In the genomic region with DNA sequence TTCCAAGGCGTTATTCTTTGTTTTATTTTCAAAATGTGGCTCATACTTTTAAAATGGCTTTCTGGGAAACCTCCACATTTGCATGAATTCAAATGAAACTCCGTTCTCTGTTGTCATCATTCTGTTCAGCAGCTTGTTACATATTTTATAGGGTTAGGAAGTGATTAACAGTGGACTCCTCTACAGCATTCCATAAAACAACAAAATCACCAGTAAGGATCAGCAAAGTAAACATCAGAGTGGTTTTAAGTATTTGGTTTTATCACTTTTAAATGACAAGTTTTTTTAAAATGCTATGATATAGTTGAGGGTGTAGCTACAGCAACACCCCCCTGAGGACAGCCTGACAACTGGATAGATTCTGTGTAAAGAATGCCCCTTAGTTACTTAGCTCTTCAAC, we compare ENCODE assay signal across 22 cellular contexts.
DNase-seq lines count a peak whose midpoint lies in the region; ATAC-seq and TF ChIP-seq lines count a peak whose summit lies in the region.
"Had no signal": no experiment of that assay in that cellular context is flagged by ENCODE, and none has a peak within 500 bp of the region (broad histone marks: within the 10 kb centered on the region; RNA-seq: fewer than 3 reads in every experiment).

No MANE protein-coding gene starts in this region.

- H3K4me3 ChIP-seq in PC-3 (ENCODE audit: low read length) (no peak overlapping the region), thyroid gland (replicated peaks in 1 of 3) (no peak overlapping the region)
- H3K4me3 ChIP-seq: BLaER1, GM12878, GM23248 had no signal

- DNase-seq in EH (ENCODE audit: low read depth) (peak; percentile 42), LHCN-M2 (ENCODE audit: low read depth) (peak; percentile 17), PC-3 (peak; percentile 37), left kidney (ENCODE audit: low read depth, low spot score) (peak; percentile 36), epidermal melanocyte (ENCODE audit: insufficient read length, low spot score) (no peak), thyroid gland (no peak), iPS-NIHi7 (ENCODE audit: extremely low spot score) (no peak)
- DNase-seq: Caco-2; CD4-positive, CD25-positive, alpha-beta regulatory T cell; CD8-positive, alpha-beta T cell; DMS 273 treated with DMSO at 0.1 percent for 48 hours; DMS53; GDM1; GM23248; H7; HCEC 1CT; HFFc6 had no signal

- H3K36me3 ChIP-seq in PC-3 (ENCODE audit: low read depth, low read length): no peaks in the 10 kb centered on the region
- H3K36me3 ChIP-seq in thyroid gland: no peaks in the 10 kb centered on the region
- H3K36me3 ChIP-seq: BLaER1 had no signal

- H3K9ac ChIP-seq in PC-3 (ENCODE audit: low read length): no peak overlapping the region
- H3K9ac ChIP-seq: BLaER1, GM23248 had no signal

- H3K79me2 ChIP-seq in PC-3 (ENCODE audit: low read length): no peaks in the 10 kb centered on the region

- 90 to 94% methylated on average over 2 of the region's 2 CpGs for WGBS in thyroid gland, 2 donors

- TF ChIP-seq POLR2A in thyroid gland (IDR thresholded peaks at IDR 0.05): no peak

- TF ChIP-seq CTCF in PC-3 (conservative IDR thresholded peaks at IDR 0.05; ENCODE audit: low read depth, low read length) (no peak), thyroid gland (IDR thresholded peaks at IDR 0.05) (no peak)

- intact Hi-C loops in PC-3 (cut with micrococcal nuclease): no loop called here
- intact Hi-C loops in thyroid gland (cut with DNase I): no loop called here

- H3K27me3 ChIP-seq in PC-3 (ENCODE audit: low read length): no peaks in the 10 kb centered on the region
- no peaks in the 10 kb centered on the region for H3K27me3 ChIP-seq in thyroid gland
- H3K27me3 ChIP-seq: BLaER1 had no signal

- POLR2A ChIA-PET in PC-3 (lab: Charles Lee; ENCODE audit: unreplicated experiment): interaction anchor here (0.5 to 0.6 kb wide), 2 partner anchors 88 to 226 kb away, joined by 5 to 10 read pairs; no protein-coding TSS in a partner anchor

- H2AFZ ChIP-seq in PC-3 (ENCODE audit: low read length): no peak overlapping the region
- H2AFZ ChIP-seq: GM23248 had no signal

- CTCF ChIA-PET in PC-3 (lab: Charles Lee): interaction anchor here (0.6 kb wide), 1 partner anchor 127 kb away, joined by 3 read pairs; no protein-coding TSS in a partner anchor

- H3K4me1 ChIP-seq in PC-3 (ENCODE audit: insufficient read depth, low read length) (peaks cover 7% of the 10 kb centered on the region), thyroid gland (peaks cover 5 to 10% of the 10 kb centered on the region in 2 donors)
- H3K4me1 ChIP-seq: BLaER1 had no signal

- H4K20me1 ChIP-seq in PC-3 (ENCODE audit: low read length): no peaks in the 10 kb centered on the region
- H4K20me1 ChIP-seq: BLaER1 had no signal

- no peaks in the 10 kb centered on the region for H3K9me2 ChIP-seq in PC-3 (replicated peaks; ENCODE audit: low read length)

- BruUV-seq in PC-3 (replicated peaks; lab: Mats Ljungman, UMichigan): no TSS peak

- no peaks in the 10 kb centered on the region for H3K9me3 ChIP-seq in PC-3 (ENCODE audit: low read length)
- H3K9me3 ChIP-seq in thyroid gland: no peaks in the 10 kb centered on the region
- H3K9me3 ChIP-seq: BLaER1, Caco-2 had no signal

- peak overlapping the region; percentile 3; the same call in 1 of the 2 replicates for H3K4me2 ChIP-seq in PC-3 (ENCODE audit: low read length)
- H3K4me2 ChIP-seq: BLaER1 had no signal

- H3K27ac ChIP-seq in PC-3 (ENCODE audit: low read length): no peak overlapping the region
- no peak overlapping the region for H3K27ac ChIP-seq in thyroid gland
- H3K27ac ChIP-seq: 22Rv1, BLaER1, C4-2B, GM23248 had no signal

- ATAC-seq in PC-3 (peak; percentile 89), GM18520 (IDR thresholded peaks at IDR 0.05; ENCODE audit: unreplicated experiment) (no peak)
- ATAC-seq: CD8-positive, alpha-beta T cell; GM12878 had no signal

- H3F3A ChIP-seq in PC-3 (ENCODE audit: low read length, unreplicated experiment): no peaks in the 10 kb centered on the region

Comparison
In these comparisons a context has a peak if more than half of its experiments do, and no peak if none do; other contexts are left out.
1. DNase-seq: peak in EH (single experiment), LHCN-M2 (single experiment), PC-3 (single experiment) and left kidney (single experiment); none in epidermal melanocyte (single experiment), thyroid gland (0 of 2) and iPS-NIHi7 (single experiment).